8 cellular contexts compared by ENCODE assay signal in genomic region chr10:97612386-97612785, GRCh38. TPM values are rescaled to one million over a fixed set of nuclear protein-coding genes. Genes with fewer than 3 reads are reported as not detected.
DNase-seq lines count a peak whose midpoint lies in the region; ATAC-seq and TF ChIP-seq lines count a peak whose summit lies in the region.

No MANE protein-coding gene starts in this region.

- no peak for TF ChIP-seq EP300 in tibial nerve (IDR thresholded peaks at IDR 0.05)

- 13% methylated on average over 2 of the region's 2 CpGs for WGBS in right cardiac atrium
- 13 to 29% methylated on average over 2 of the region's 2 CpGs for WGBS in tibial nerve, 2 donors

- H3K9me3 ChIP-seq in WERI-Rb-1 (ENCODE audit: severe bottlenecking) (no peaks in the 10 kb centered on the region), right cardiac atrium (ENCODE audit: control insufficient read depth, low read length) (no peaks in the 10 kb centered on the region), tibial nerve (no peaks in the 10 kb centered on the region)

- no peaks in the 10 kb centered on the region for H3K27me3 Mint-ChIP-seq in HFFc6 (ENCODE audit: insufficient read depth)

- no peak overlapping the region for H3K27ac Mint-ChIP-seq in HFFc6

- no peaks in the 10 kb centered on the region for H3K27me3 ChIP-seq in WERI-Rb-1 (ENCODE audit: insufficient read depth, low read depth, severe bottlenecking)
- H3K27me3 ChIP-seq in right cardiac atrium (ENCODE audit: control insufficient read depth, insufficient read depth), result no peaks in the 10 kb centered on the region
- H3K27me3 ChIP-seq in tibial nerve, result no peaks in the 10 kb centered on the region

- H3K9me3 Mint-ChIP-seq in HFFc6, result no peaks in the 10 kb centered on the region

- H3K4me3 Mint-ChIP-seq in HFFc6, result no peak overlapping the region

- peaks cover 3% of the 10 kb centered on the region for H3K4me1 ChIP-seq in right cardiac atrium (ENCODE audit: control insufficient read depth, insufficient read depth, low read length)
- H3K4me1 ChIP-seq in tibial nerve, result peaks cover 0 to 4% (median 0%) of the 10 kb centered on the region in 4 donors

- DNase-seq in AG20443 (ENCODE audit: low spot score) (peak; percentile 77), HFFc6 (peak; percentile 74), WERI-Rb-1 (peak; percentile 20), right cardiac atrium (no peak), tibial nerve (ENCODE audit: low spot score in 2 of 2) (peak in 1 of 2 donors; percentile 17), T-helper 9 cell (no peak)
- DNase-seq in stimulated activated CD8-positive, alpha-beta memory T cell treated with anti-CD3 and anti-CD28 coated beads, Interleukin-4, amount 100 ng/mL, for 48 hours, result no peak

- H3K4me1 Mint-ChIP-seq in HFFc6 (ENCODE audit: low read depth), result no peaks in the 10 kb centered on the region

- no peaks in the 10 kb centered on the region for H3K36me3 Mint-ChIP-seq in HFFc6 (ENCODE audit: low read depth)

- H3K27ac ChIP-seq in WERI-Rb-1, result no peak overlapping the region
- peak overlapping the region; percentile 64 for H3K27ac ChIP-seq in right cardiac atrium (ENCODE audit: low read length)
- no peak overlapping the region for H3K27ac ChIP-seq in tibial nerve

- H3K4me3 ChIP-seq in WERI-Rb-1 (ENCODE audit: low read depth, low read length) (no peak overlapping the region), right cardiac atrium (ENCODE audit: low read length) (no peak overlapping the region), tibial nerve (no peak overlapping the region)

- H3K36me3 ChIP-seq in WERI-Rb-1 (no peaks in the 10 kb centered on the region), tibial nerve (peaks cover 0 to 33% (median 0%) of the 10 kb centered on the region in 3 donors)

- TF ChIP-seq POLR2A in tibial nerve (IDR thresholded peaks at IDR 0.05), result no peak

- peak; percentile 63 to 79 for ATAC-seq in right cardiac atrium
- ATAC-seq in GM19023 (IDR thresholded peaks at IDR 0.05; ENCODE audit: unreplicated experiment), result no peak

- intact Hi-C loops in right cardiac atrium (cut with DNase I), result loop anchor here (2.0 to 10.0 kb wide), 3 partner anchors 40 to 208 kb away; partner anchors contain the start of genes ANKRD2 (in 4 of the 4) and RRP12 (in 1 of the 4)

- peak; percentile 78 for TF ChIP-seq CTCF in HFFc6 (IDR thresholded peaks at IDR 0.05)
- peak; percentile 28; the same call in 1 of the 2 replicates for TF ChIP-seq CTCF in WERI-Rb-1 (IDR thresholded peaks at IDR 0.05; ENCODE audit: low read depth, low read length)
- peak; percentile 5 to 63 (median 19) for TF ChIP-seq CTCF in tibial nerve (IDR thresholded peaks at IDR 0.05)

RNA-seq across cellular contexts. Expression of gene MORN4, which starts 20.9 kb away (rescaled TPM):
- 10 to 100 TPM in 3 of 6 experiments, 1 to 10 TPM in 3; 9.4 to 11.3 (median 10.1) TPM for total RNA-seq in HFFc6 (2021; fragmentation: NEBNext Ultra II Directional; extraction: Animal tissue kit (Norgen Biotek cat#: 25700))
- total RNA-seq in right cardiac atrium (10 to 100 TPM; 10.1 to 11.7 (median 11.0) TPM), tibial nerve (1 to 10 TPM; 3.7 to 8.2 (median 7.1) TPM)
- polyA plus RNA-seq in right cardiac atrium, result 23.3 TPM

RNA-seq across cellular contexts. Expression of gene C10orf62, which starts 22.9 kb away (rescaled TPM):
- not detected for total RNA-seq in HFFc6 (2021; fragmentation: NEBNext Ultra II Directional; extraction: Animal tissue kit (Norgen Biotek cat#: 25700))
- total RNA-seq in right cardiac atrium, result under 1 TPM in 3 of 4 donors, not detected in 1; 0.25 to 0.76 (median 0.31) TPM
- 0.20 TPM for polyA plus RNA-seq in right cardiac atrium
- 1 to 10 TPM; 1.1 to 1.7 (median 1.2) TPM for total RNA-seq in tibial nerve

RNA-seq across cellular contexts. Expression of gene PI4K2A, which starts 28.1 kb away (rescaled TPM):
- 10 to 100 TPM; 26.7 to 35.3 (median 31.6) TPM for total RNA-seq in HFFc6 (2021; fragmentation: NEBNext Ultra II Directional; extraction: Animal tissue kit (Norgen Biotek cat#: 25700))
- total RNA-seq in right cardiac atrium (10 to 100 TPM; 11.7 to 14.7 (median 12.5) TPM), tibial nerve (10 to 100 TPM; 17.0 to 29.1 (median 21.0) TPM)
- 9.3 TPM for polyA plus RNA-seq in right cardiac atrium

RNA-seq across cellular contexts. Expression of gene HOGA1, which starts 28.2 kb away (rescaled TPM):
- under 1 TPM; 0.26 to 0.66 (median 0.46) TPM for total RNA-seq in HFFc6 (2021; fragmentation: NEBNext Ultra II Directional; extraction: Animal tissue kit (Norgen Biotek cat#: 25700))
- total RNA-seq in right cardiac atrium (10 to 100 TPM in 3 of 4 donors, 1 to 10 TPM in 1; 4.4 to 13.4 (median 11.7) TPM), tibial nerve (10 to 100 TPM in 3 of 4 donors, 1 to 10 TPM in 1; 3.6 to 31.6 (median 25.3) TPM)
- 15.0 TPM for polyA plus RNA-seq in right cardiac atrium

RNA-seq across cellular contexts. Expression of gene ANKRD2, which starts 39.8 kb away (rescaled TPM):
- 1 to 10 TPM in 4 of 6 experiments, under 1 TPM in 2; 0.31 to 7.7 (median 6.5) TPM for total RNA-seq in HFFc6 (2021; fragmentation: NEBNext Ultra II Directional; extraction: Animal tissue kit (Norgen Biotek cat#: 25700))
- 10 to 100 TPM in 3 of 4 donors, 1 to 10 TPM in 1; 9.9 to 19.3 (median 17.8) TPM for total RNA-seq in right cardiac atrium
- 67.6 TPM for polyA plus RNA-seq in right cardiac atrium
- total RNA-seq in tibial nerve, result 1 to 10 TPM in 1 of 4 donors, under 1 TPM in 1, not detected in 2; 0.22 to 1.0 TPM

Comparison
In these comparisons a context has a peak if more than half of its experiments do, and no peak if none do; other contexts are left out.
1. DNase-seq: peak in AG20443 (single experiment), HFFc6 (single experiment) and WERI-Rb-1 (single experiment); none in right cardiac atrium (0 of 3), stimulated activated CD8-positive, alpha-beta memory T cell treated with anti-CD3 and anti-CD28 coated beads, Interleukin-4, amount 100 ng/mL, for 48 hours (single experiment) and T-helper 9 cell (single experiment).
2. CTCF ChIP-seq: peak in every context shown above with its lines; median percentile 78 in HFFc6; 28 in WERI-Rb-1; 19 in tibial nerve.